Comparison of ENCODE assay signal across 16 cellular contexts in genomic region chr6:24458937-24459336, GRCh38. TPM values are rescaled to one million over a fixed set of nuclear protein-coding genes. Genes with fewer than 3 reads are reported as not detected.
DNase-seq lines count a peak whose midpoint lies in the region; ATAC-seq, FAIRE-seq and TF ChIP-seq lines count a peak whose summit lies in the region.
"Had no signal": no experiment of that assay in that cellular context is flagged by ENCODE, and none has a peak within 500 bp of the region (broad histone marks: within the 10 kb centered on the region; RNA-seq: fewer than 3 reads in every experiment).

No MANE protein-coding gene starts in this region.

- H3K4me3 ChIP-seq in WERI-Rb-1 (ENCODE audit: low read depth, low read length) (no peak overlapping the region), bronchial epithelial cell (ENCODE audit: low read depth, low read length) (no peak overlapping the region), psoas muscle (no peak overlapping the region)
- H3K4me3 ChIP-seq: GM23248 had no signal

- no peaks in the 10 kb centered on the region for H3K9me3 ChIP-seq in WERI-Rb-1 (ENCODE audit: severe bottlenecking)
- H3K9me3 ChIP-seq in psoas muscle = no peaks in the 10 kb centered on the region

- H3K4me1 ChIP-seq in psoas muscle = no peaks in the 10 kb centered on the region

- 68 to 98% (median 73%) methylated on average over 2 of the region's 2 CpGs for WGBS in psoas muscle, 3 donors

- no peak overlapping the region for H3K27ac ChIP-seq in WERI-Rb-1
- no peak overlapping the region for H3K27ac ChIP-seq in psoas muscle
- H3K27ac ChIP-seq: GM23248, HL-60 had no signal

- ATAC-seq in left lobe of liver (peak; percentile 82), psoas muscle (peak in 3 of 4 donors; percentile 41 to 61 (median 48)), HG03460 (IDR thresholded peaks at IDR 0.05; ENCODE audit: unreplicated experiment) (no peak), left colon (no peak)
- ATAC-seq: HCT116 had no signal

- no peak for FAIRE-seq in bronchial epithelial cell (lab: Jason Lieb, UNC)
- FAIRE-seq: A204.1, H54 had no signal

- intact Hi-C loops in psoas muscle (cut with DNase I) = no loop called here
- intact Hi-C loops in left colon (cut with DNase I, micrococcal nuclease) = no loop called here

- H3K36me3 ChIP-seq in WERI-Rb-1 = peaks cover 12% of the 10 kb centered on the region
- H3K36me3 ChIP-seq in bronchial epithelial cell (ENCODE audit: control insufficient read depth, insufficient read depth, low read length) = no peaks in the 10 kb centered on the region
- peaks cover 0 to 2% of the 10 kb centered on the region in 2 donors for H3K36me3 ChIP-seq in psoas muscle (ENCODE audit: insufficient read depth in 1 of 2, low read depth in 1 of 2)

- H3K27me3 ChIP-seq in WERI-Rb-1 (ENCODE audit: insufficient read depth, low read depth, severe bottlenecking) (no peaks in the 10 kb centered on the region), bronchial epithelial cell (ENCODE audit: control insufficient read depth, insufficient read depth, low read length) (peaks cover 3% of the 10 kb centered on the region), psoas muscle (ENCODE audit: insufficient read depth in 3 of 3, low read length in 2 of 3) (no peaks in the 10 kb centered on the region)

- TF ChIP-seq CTCF in WERI-Rb-1 (IDR thresholded peaks at IDR 0.05; ENCODE audit: low read depth, low read length) (no peak), bronchial epithelial cell (IDR thresholded peaks at IDR 0.05; ENCODE audit: insufficient read depth, low read length, severe bottlenecking) (no peak), psoas muscle (IDR thresholded peaks at IDR 0.05) (no peak)

- DNase-seq in WERI-Rb-1 = peak; percentile 1
- peak; percentile 50 for DNase-seq in bronchial epithelial cell (ENCODE audit: low read depth)
- no peak for DNase-seq in left lobe of liver (ENCODE audit: low spot score)
- no peak for DNase-seq in psoas muscle
- no peak for DNase-seq in T-helper 1 cell
- DNase-seq in left colon = no peak
- DNase-seq: C1 segment of cervical spinal cord; Calu3; CD4-positive, alpha-beta T cell; DMS 273 treated with DMSO at 0.1 percent for 48 hours; GM23248 had no signal

RNA-seq across cellular contexts. Expression of gene GPLD1, which starts 30.4 kb away (rescaled TPM):
- total RNA-seq in bronchial epithelial cell (0.26 and 0.64 TPM in 2 replicates), left lobe of liver (53.1 TPM), psoas muscle (1 to 10 TPM in 1 of 4 donors, under 1 TPM in 3; 0.38 to 1.1 (median 0.81) TPM), left colon (under 1 TPM; 0.49 to 0.98 TPM)
- polyA plus RNA-seq in psoas muscle = under 1 TPM; 0.25 to 0.30 (median 0.28) TPM

RNA-seq across cellular contexts. Expression of gene ALDH5A1, which starts 35.8 kb away (rescaled TPM):
- total RNA-seq in bronchial epithelial cell = 0.53 and 1.9 TPM in 2 replicates
- 62.2 TPM for total RNA-seq in left lobe of liver
- total RNA-seq in psoas muscle = 10 to 100 TPM; 16.7 to 41.7 (median 34.6) TPM
- polyA plus RNA-seq in psoas muscle = 10 to 100 TPM in 1 of 3 donors, 1 to 10 TPM in 2; 3.5 to 10.7 (median 8.6) TPM
- total RNA-seq in left colon = 10 to 100 TPM; 13.9 to 18.3 TPM

RNA-seq across cellular contexts. Expression of gene MRS2, which starts 56.2 kb away (rescaled TPM):
- 16.4 and 24.0 TPM in 2 replicates for total RNA-seq in bronchial epithelial cell
- total RNA-seq in left lobe of liver = 12.7 TPM
- 10 to 100 TPM; 26.7 to 52.6 (median 32.2) TPM for total RNA-seq in psoas muscle
- 10 to 100 TPM; 26.2 to 52.5 (median 41.4) TPM for polyA plus RNA-seq in psoas muscle
- total RNA-seq in left colon = 10 to 100 TPM; 26.1 to 26.2 TPM

Comparison
In these comparisons a context has a peak if more than half of its experiments do, and no peak if none do; other contexts are left out.
1. DNase-seq: peak in WERI-Rb-1 (single experiment) and bronchial epithelial cell (single experiment); none in left lobe of liver (single experiment), psoas muscle (0 of 2), T-helper 1 cell (0 of 5) and left colon (0 of 2).
2. ATAC-seq: peak in left lobe of liver (single experiment) and psoas muscle (3 of 4); none in HG03460 (single experiment) and left colon (single experiment).
3. RNA of gene GPLD1, which starts 30.4 kb away (total RNA-seq): 53.1 TPM in left lobe of liver (single experiment); 0.49 to 0.98 TPM in left colon, 0.38 to 1.1 TPM in psoas muscle and 0.26 to 0.64 TPM in bronchial epithelial cell; every median in the first group is over 10 times any median in the second.